13 cellular contexts compared by ENCODE assay signal in genomic region chr3:47394867-47395266, GRCh38. TPM values are rescaled to one million over a fixed set of nuclear protein-coding genes. Genes with fewer than 3 reads are reported as not detected.
DNase-seq lines count a peak whose midpoint lies in the region; FAIRE-seq and TF ChIP-seq lines count a peak whose summit lies in the region.
"Had no signal": no experiment of that assay in that cellular context is flagged by ENCODE, and none has a peak within 500 bp of the region (broad histone marks: within the 10 kb centered on the region; RNA-seq: fewer than 3 reads in every experiment).

No MANE protein-coding gene starts in this region.

- in situ Hi-C loops in HAP-1 (cut with MboI; ENCODE audit: low sequenced_read_pairs), result no loop called here

- 60 to 87% (median 86%) methylated on average over 3 of the region's 3 CpGs for WGBS in small intestine, 3 donors

- FAIRE-seq in small intestine (lab: Jason Lieb, UNC), result no peak
- FAIRE-seq: GM18507 had no signal

- H3K27ac Mint-ChIP-seq in glutamatergic neuron (ENCODE audit: unreplicated experiment) (peak overlapping the region; percentile 100), progenitor cell of endocrine pancreas (peak overlapping the region; percentile 95)

- H3K27me3 Mint-ChIP-seq in glutamatergic neuron (ENCODE audit: unreplicated experiment), result peaks cover 11% of the 10 kb centered on the region
- H3K27me3 Mint-ChIP-seq in progenitor cell of endocrine pancreas, result no peaks in the 10 kb centered on the region

- H3K27ac ChIP-seq in small intestine (ENCODE audit: low read depth in 1 of 2, low read length in 1 of 2), result no peak overlapping the region
- H3K27ac ChIP-seq: suprapubic skin had no signal

- H3K9me3 ChIP-seq in small intestine (ENCODE audit: control insufficient read depth, low read depth) (no peaks in the 10 kb centered on the region), HAP-1 (no peaks in the 10 kb centered on the region)
- H3K9me3 ChIP-seq: suprapubic skin had no signal

- H3K27me3 ChIP-seq in small intestine (ENCODE audit: control insufficient read depth in 2 of 2, insufficient read depth in 2 of 2, low read length in 2 of 2) (no peaks in the 10 kb centered on the region), HAP-1 (ENCODE audit: low read depth) (no peaks in the 10 kb centered on the region)
- H3K27me3 ChIP-seq: suprapubic skin had no signal

- H3K9me3 Mint-ChIP-seq in glutamatergic neuron (ENCODE audit: unreplicated experiment) (peaks cover 8% of the 10 kb centered on the region), progenitor cell of endocrine pancreas (ENCODE audit: low read depth) (no peaks in the 10 kb centered on the region)

- H3K4me3 ChIP-seq in small intestine (ENCODE audit: low read depth in 1 of 2, low read length in 2 of 2) (no peak overlapping the region), HAP-1 (no peak overlapping the region)
- H3K4me3 ChIP-seq: suprapubic skin had no signal

- H3K4me3 Mint-ChIP-seq in glutamatergic neuron (ENCODE audit: unreplicated experiment), result peak overlapping the region; percentile 80
- no peak overlapping the region for H3K4me3 Mint-ChIP-seq in progenitor cell of endocrine pancreas (ENCODE audit: low read depth)

- H3K36me3 ChIP-seq in small intestine (ENCODE audit: control insufficient read depth in 2 of 2, insufficient read depth in 2 of 2, low read length in 2 of 2) (peaks cover 3 to 5% of the 10 kb centered on the region in 2 donors), HAP-1 (replicated peaks) (peaks cover 8% of the 10 kb centered on the region)

- no peaks in the 10 kb centered on the region for H3K4me1 ChIP-seq in small intestine (ENCODE audit: control insufficient read depth in 2 of 2, insufficient read depth in 1 of 2, low read depth in 1 of 2, low read length in 1 of 2)
- no peaks in the 10 kb centered on the region for H3K4me1 ChIP-seq in HAP-1

- DNase-seq in EH (ENCODE audit: low read depth), result peak; percentile 62
- DNase-seq in SK-N-DZ (ENCODE audit: low spot score), result peak; percentile 26
- DNase-seq in glutamatergic neuron, result no peak
- no peak for DNase-seq in progenitor cell of endocrine pancreas (ENCODE audit: low spot score, unreplicated experiment)
- no peak for DNase-seq in small intestine
- no peak for DNase-seq in OCI-M2 (lab: John Stamatoyannopoulos, UW; ENCODE audit: unreplicated experiment)
- DNase-seq in HAP-1 (ENCODE audit: low spot score in 2 of 2), result no peak
- DNase-seq in NCI-H187 treated with DMSO at 0.1 percent for 48 hours (lab: John Stamatoyannopoulos, UW), result no peak
- DNase-seq: KG1; NCI-H446 treated with DMSO at 0.1 percent for 48 hours; stimulated activated CD4-positive, alpha-beta T cell treated with anti-CD3 and anti-CD28 coated beads, Interleukin-4, amount 100 ng/mL, for 24 hours had no signal

- TF ChIP-seq CTCF in glutamatergic neuron (IDR thresholded peaks at IDR 0.05; ENCODE audit: partially characterized antibody, unreplicated experiment) (no peak), progenitor cell of endocrine pancreas (IDR thresholded peaks at IDR 0.05; ENCODE audit: unreplicated experiment) (no peak)

- H3K4me1 Mint-ChIP-seq in glutamatergic neuron (ENCODE audit: low read depth, unreplicated experiment), result peaks cover 37% of the 10 kb centered on the region
- H3K4me1 Mint-ChIP-seq in progenitor cell of endocrine pancreas (ENCODE audit: low read depth), result peaks cover 28% of the 10 kb centered on the region

- H3K36me3 Mint-ChIP-seq in glutamatergic neuron (ENCODE audit: unreplicated experiment), result no peaks in the 10 kb centered on the region
- peaks cover 7% of the 10 kb centered on the region for H3K36me3 Mint-ChIP-seq in progenitor cell of endocrine pancreas (ENCODE audit: insufficient read depth)

RNA-seq across cellular contexts. Expression of gene PTPN23, which starts 14.0 kb away (rescaled TPM):
- 9.1 and 9.9 TPM in 2 replicates for polyA plus RNA-seq in SK-N-DZ (2014; cell fraction: cytosol; rRNA removed)
- polyA plus RNA-seq in SK-N-DZ (2014; cell fraction: nucleus; rRNA removed), result 9.2 and 16.5 TPM in 2 replicates
- total RNA-seq in glutamatergic neuron (ENCODE audit: unreplicated experiment) (71.0 TPM), progenitor cell of endocrine pancreas (68.7 and 71.4 TPM in 2 replicates)
- 10 to 100 TPM; 10.3 to 17.3 (median 10.5) TPM for polyA plus RNA-seq in small intestine

Comparison
In these comparisons a context has a peak if more than half of its experiments do, and no peak if none do; other contexts are left out.
1. DNase-seq: peak in EH (single experiment) and SK-N-DZ (single experiment); none in glutamatergic neuron (single experiment), progenitor cell of endocrine pancreas (single experiment), small intestine (single experiment), OCI-M2 (single experiment), HAP-1 (0 of 2) and NCI-H187 treated with DMSO at 0.1 percent for 48 hours (single experiment).